In the genomic region with DNA sequence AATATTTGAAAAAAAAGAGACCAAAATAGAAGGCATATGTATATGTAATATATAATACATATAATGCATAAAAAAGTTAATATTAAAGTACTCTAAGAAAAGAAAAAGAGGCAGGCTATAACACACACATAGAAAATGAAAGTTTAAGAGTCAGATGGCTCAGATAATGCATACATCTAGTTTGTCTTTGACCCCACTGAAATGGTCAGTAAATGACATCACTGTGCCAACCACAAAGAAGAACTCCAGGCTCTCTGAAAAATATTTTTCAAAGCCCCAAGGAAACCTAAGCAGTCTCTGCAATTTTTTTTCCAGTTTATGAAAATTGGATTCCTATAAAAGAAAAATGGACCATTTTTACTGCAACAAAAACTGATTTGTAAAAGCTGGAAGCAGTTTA, we compare ENCODE assay signal across 18 cellular contexts. TPM values are rescaled to one million over a fixed set of nuclear protein-coding genes. Genes with fewer than 3 reads are reported as not detected.
DNase-seq lines count a peak whose midpoint lies in the region; ATAC-seq, FAIRE-seq and TF ChIP-seq lines count a peak whose summit lies in the region.
"Had no signal": no experiment of that assay in that cellular context is flagged by ENCODE, and none has a peak within 500 bp of the region (broad histone marks: within the 10 kb centered on the region; RNA-seq: fewer than 3 reads in every experiment).

No MANE protein-coding gene starts in this region.

- no peak overlapping the region for H3K27ac ChIP-seq in pancreas
- H3K27ac ChIP-seq in right cardiac atrium (ENCODE audit: low read length) = no peak overlapping the region
- H3K27ac ChIP-seq: breast epithelium, esophagus muscularis mucosa, skin epidermis had no signal

- TF ChIP-seq CTCF in pancreas (IDR thresholded peaks at IDR 0.05) = no peak

- ATAC-seq in GM18868 (IDR thresholded peaks at IDR 0.05; ENCODE audit: unreplicated experiment) (peak; percentile 63), pancreas (no peak), GM21576 (IDR thresholded peaks at IDR 0.05; ENCODE audit: unreplicated experiment) (no peak), right cardiac atrium (no peak), GM18873 (IDR thresholded peaks at IDR 0.05; ENCODE audit: low FRiP score, unreplicated experiment) (no peak)

- peaks cover 0 to 3% (median 0%) of the 10 kb centered on the region in 3 donors for H3K36me3 ChIP-seq in pancreas
- H3K36me3 ChIP-seq: breast epithelium had no signal

- FAIRE-seq in pancreas (lab: Jason Lieb, UNC) = peak; percentile 53
- FAIRE-seq: HTR-8/SVneo had no signal

- H3K9me3 ChIP-seq in pancreas = no peaks in the 10 kb centered on the region
- H3K9me3 ChIP-seq in right cardiac atrium (ENCODE audit: control insufficient read depth, low read length) = no peaks in the 10 kb centered on the region
- H3K9me3 ChIP-seq: breast epithelium, esophagus muscularis mucosa had no signal

- intact Hi-C loops in pancreas (cut with DNase I) (no loop called here), right cardiac atrium (cut with DNase I) (no loop called here)

- no peak overlapping the region for H3K4me3 ChIP-seq in pancreas
- no peak overlapping the region for H3K4me3 ChIP-seq in right cardiac atrium (ENCODE audit: low read length)
- H3K4me3 ChIP-seq: breast epithelium, esophagus muscularis mucosa, skin epidermis had no signal

- no peaks in the 10 kb centered on the region for H3K4me1 ChIP-seq in pancreas
- no peaks in the 10 kb centered on the region for H3K4me1 ChIP-seq in right cardiac atrium (ENCODE audit: control insufficient read depth, insufficient read depth, low read length)
- H3K4me1 ChIP-seq: breast epithelium, esophagus muscularis mucosa had no signal

- DNase-seq in RPMI7951 (ENCODE audit: low read depth) = peak; percentile 54
- peak; percentile 14 for DNase-seq in epidermal melanocyte (ENCODE audit: insufficient read length, low spot score)
- DNase-seq in pancreas = no peak
- DNase-seq in NCI-H146 (lab: John Stamatoyannopoulos, UW) = no peak
- DNase-seq in right cardiac atrium = no peak
- DNase-seq: activated CD4-positive, alpha-beta T cell treated with anti-CD3 and anti-CD28 coated beads, Interleukin-2, amount 50 U/mL, for 48 hours; activated naive CD4-positive, alpha-beta T cell treated with anti-CD3 and anti-CD28 coated beads, Interleukin-2, amount 50 U/mL, for 16 hours; activated T-cell treated with anti-CD3 and anti-CD28 coated beads, Interleukin-2, amount 50 U/mL, for 1 hour; AML-193; GF-D8; NCI-H1417 treated with DMSO at 0.1 percent for 48 hours had no signal

- no peaks in the 10 kb centered on the region for H3K27me3 ChIP-seq in pancreas
- H3K27me3 ChIP-seq in right cardiac atrium (ENCODE audit: control insufficient read depth, insufficient read depth) = no peaks in the 10 kb centered on the region
- H3K27me3 ChIP-seq: breast epithelium, esophagus muscularis mucosa had no signal

RNA-seq across cellular contexts. Expression of a gene that starts 55.4 kb away (rescaled TPM):
- total RNA-seq in RPMI7951 (2014; rRNA removed; shearing (Covaris generic)) = 4.2 and 4.9 TPM in 2 replicates
- total RNA-seq in pancreas (1 to 10 TPM; 3.9 to 9.0 (median 5.5) TPM), right cardiac atrium (1 to 10 TPM; 5.7 to 7.1 (median 6.1) TPM)
- polyA plus RNA-seq in pancreas (1 to 10 TPM; 2.9 to 5.0 TPM), right cardiac atrium (2.6 TPM)

Comparison
In these comparisons a context has a peak if more than half of its experiments do, and no peak if none do; other contexts are left out.
1. DNase-seq: peak in RPMI7951 (single experiment) and epidermal melanocyte (single experiment); none in pancreas (0 of 6), NCI-H146 (single experiment) and right cardiac atrium (0 of 3).